24 cellular contexts compared by ENCODE assay signal in genomic region chr19:1684573-1684912, GRCh38.
"Had no signal": no experiment of that assay in that cellular context is flagged by ENCODE, and none has a peak within 500 bp of the region (broad histone marks: within the 10 kb centered on the region; RNA-seq: fewer than 3 reads in every experiment).

No MANE protein-coding gene starts in this region.

- H3K4me1 ChIP-seq: left lung, neural progenitor cell, right atrium auricular region, right lobe of liver, tibial nerve, uterus had no signal

- H3K27ac ChIP-seq: hepatocyte, left lung, neural progenitor cell, ovary, right atrium auricular region, right lobe of liver, tibial nerve, uterus had no signal

- ATAC-seq: left colon; left lung; natural killer cell; stimulated activated memory B cell treated with anti-CD40 and anti-IgM and Interleukin-4, amounts not matched to agents 10 μg/mL and 1 μg/mL and 100 μg/mL, for 72 hours; stimulated activated naive CD8-positive, alpha-beta T cell treated with anti-CD3 and anti-CD28 coated beads, Interleukin-15, amount 100 ng/mL, for 72 hours had no signal

- H3K9me3 ChIP-seq: left lung, ovary, right atrium auricular region, right lobe of liver, tibial nerve, uterus had no signal

- DNase-seq: kidney; left colon; left lung; mesendoderm; naive B cell; natural killer cell; nephron progenitor cell; ovary; right lobe of liver; stimulated activated CD4-positive, alpha-beta T cell treated with anti-CD3 and anti-CD28 coated beads, Interleukin-1b, Interleukin-23, amount 100 ng/mL, for 48 hours; stimulated activated CD4-positive, alpha-beta T cell treated with anti-CD3 and anti-CD28 coated beads, Interleukin-2, amount 100 ng/mL, for 48 hours; stimulated activated CD4-positive, alpha-beta T cell treated with anti-CD3 and anti-CD28 coated beads, Interleukin-4, amount 100 ng/mL, for 4 hours; stimulated activated CD8-positive, alpha-beta memory T cell treated with anti-CD3 and anti-CD28 coated beads, Interleukin-4, amount 100 ng/mL, for 48 hours; stimulated activated naive CD4-positive, alpha-beta T cell treated with Interleukin-2 at 50 U/mL for 16 hours; stimulated activated naive CD8-positive, alpha-beta T cell treated with anti-CD3 and anti-CD28 coated beads, Interleukin-15, amount 100 ng/mL, for 72 hours; substantia nigra; uterus had no signal

- H3K36me3 ChIP-seq: left lung, neural progenitor cell, ovary, right atrium auricular region, right lobe of liver, tibial nerve, uterus had no signal

- H3K4me3 ChIP-seq: hepatocyte, left lung, lung, neural progenitor cell, ovary, right atrium auricular region, right lobe of liver, smooth muscle cell, tibial nerve, uterus had no signal
